In genomic region chr19:29665215-29665825, GRCh38 we compare ENCODE assay signal across 8 cellular contexts. TPM values are rescaled to one million over a fixed set of nuclear protein-coding genes. Genes with fewer than 3 reads are reported as not detected.
DNase-seq lines count a peak whose midpoint lies in the region; ATAC-seq and TF ChIP-seq lines count a peak whose summit lies in the region.

PLEKHF1 (plus strand) TSS chr19:29665461; CDS start chr19:29673840, 8,379 bp downstream.

- peak within 1 kb of the TSS; percentile 27; the same call in 1 of the 2 replicates for H3K9ac ChIP-seq in KMS-11

- H3K4me1 ChIP-seq in KMS-11 (ENCODE audit: low read depth, poor library complexity, severe bottlenecking) = no peaks in the 10 kb centered on the region
- peaks cover 14% of the 10 kb centered on the region for H3K4me1 ChIP-seq in ovary (ENCODE audit: insufficient read depth)
- peaks cover 38% of the 10 kb centered on the region for H3K4me1 ChIP-seq in thymus (ENCODE audit: control insufficient read depth, insufficient read depth, low read length)

- intact Hi-C loops in head of caudate nucleus (cut with DNase I) (loop anchor here (10.0 kb wide), 1 partner anchor 49 kb away; the partner anchor contains the start of gene C19orf12), ovary (cut with DNase I) (loop anchor here in 2 of 4 donors (10.0 kb wide), 2 partner anchors 51 to 61 kb away; partner anchors contain the start of gene POP4 (in 1 of the 2))

- peak; percentile 59 for DNase-seq in GF-D8 (lab: John Stamatoyannopoulos, UW)
- peak; percentile 68 for DNase-seq in SKM-1 treated with dmso at 0.1 percent for 144 hours (lab: John Stamatoyannopoulos, UW; ENCODE audit: unreplicated experiment)
- DNase-seq in activated naive CD4-positive, alpha-beta T cell treated with anti-CD3 and anti-CD28 coated beads, Interleukin-2, amount 50 U/mL, for 72 hours (ENCODE audit: low spot score in 2 of 2) = peak; percentile 92 to 95
- peak; percentile 74 to 96 (median 92) for DNase-seq in head of caudate nucleus
- peak; percentile 85 to 92 (median 89) for DNase-seq in ovary

- H3K9me3 ChIP-seq in ovary (no peaks in the 10 kb centered on the region), thymus (ENCODE audit: control insufficient read depth) (no peaks in the 10 kb centered on the region)

- ATAC-seq in GM21786 (IDR thresholded peaks at IDR 0.05; ENCODE audit: unreplicated experiment) = peak; percentile 86
- peak; percentile 80 to 83 for ATAC-seq in activated naive CD4-positive, alpha-beta T cell treated with anti-CD3 and anti-CD28 coated beads, Interleukin-2, amount 50 U/mL, for 72 hours

- H2AFZ ChIP-seq in KMS-11 (ENCODE audit: low read depth) = peak within 1 kb of the TSS; percentile 69

- no peaks in the 10 kb centered on the region for H3K9me3 Mint-ChIP-seq in activated naive CD4-positive, alpha-beta T cell treated with anti-CD3 and anti-CD28 coated beads, Interleukin-2, amount 50 U/mL, for 72 hours

- H3K4me3 ChIP-seq in KMS-11 (IDR thresholded peaks at IDR 0.05; ENCODE audit: insufficient read depth, low read depth, low read length) = no peak within 1 kb of the TSS
- peak within 1 kb of the TSS; percentile 91 for H3K4me3 ChIP-seq in ovary
- H3K4me3 ChIP-seq in thymus (ENCODE audit: low read length) = peak within 1 kb of the TSS; percentile 73

- no peak for TF ChIP-seq CTCF in KMS-11 (conservative IDR thresholded peaks at IDR 0.05; ENCODE audit: low read depth, low read length)
- TF ChIP-seq CTCF in ovary (IDR thresholded peaks at IDR 0.05) = no peak

- 0 to 1% (median 0%) methylated on average over 38 to 75 of the region's 75 CpGs for WGBS in ovary, 3 donors
- WGBS in thymus = 1% methylated on average over 75 of the region's 75 CpGs

- no peak within 1 kb of the TSS for H3K27ac ChIP-seq in KMS-11
- peak within 1 kb of the TSS; percentile 72 to 86 for H3K27ac ChIP-seq in ovary
- H3K27ac ChIP-seq in thymus (ENCODE audit: low read depth) = peak within 1 kb of the TSS; percentile 86

- H4K20me1 ChIP-seq in KMS-11 (ENCODE audit: insufficient read depth) = no peaks in the 10 kb centered on the region

- H3K4me2 ChIP-seq in KMS-11 = peak within 1 kb of the TSS; percentile 54

- H3K79me2 ChIP-seq in KMS-11 (ENCODE audit: insufficient read depth, low read depth) = no peaks in the 10 kb centered on the region

- TF ChIP-seq POLR2A in ovary (IDR thresholded peaks at IDR 0.05) = peak; percentile 63

- H3K27me3 ChIP-seq in KMS-11 (ENCODE audit: insufficient read depth, low read depth) = no peaks in the 10 kb centered on the region
- H3K27me3 ChIP-seq in ovary = no peaks in the 10 kb centered on the region
- no peaks in the 10 kb centered on the region for H3K27me3 ChIP-seq in thymus (ENCODE audit: control insufficient read depth, insufficient read depth)

- H3K27ac Mint-ChIP-seq in activated naive CD4-positive, alpha-beta T cell treated with anti-CD3 and anti-CD28 coated beads, Interleukin-2, amount 50 U/mL, for 72 hours = peak within 1 kb of the TSS; percentile 58 to 93

- H3K36me3 ChIP-seq in KMS-11 (ENCODE audit: insufficient read depth) (no peaks in the 10 kb centered on the region), ovary (no peaks in the 10 kb centered on the region), thymus (ENCODE audit: control insufficient read depth, insufficient read depth) (no peaks in the 10 kb centered on the region)

- H3K36me3 Mint-ChIP-seq in activated naive CD4-positive, alpha-beta T cell treated with anti-CD3 and anti-CD28 coated beads, Interleukin-2, amount 50 U/mL, for 72 hours = peaks cover 24 to 34% of the 10 kb centered on the region in 2 donors

- TF ChIP-seq EP300 in ovary (IDR thresholded peaks at IDR 0.05) = no peak

RNA-seq across cellular contexts. Expression of gene PLEKHF1, which starts in this region (rescaled TPM):
- total RNA-seq in activated naive CD4-positive, alpha-beta T cell treated with anti-CD3 and anti-CD28 coated beads, Interleukin-2, amount 50 U/mL, for 72 hours = 10 to 100 TPM; 24.3 to 29.7 TPM
- total RNA-seq in ovary = 10 to 100 TPM in 6 of 7 donors, 1 to 10 TPM in 1; 9.3 to 19.1 (median 13.8) TPM
- polyA plus RNA-seq in ovary (10 to 100 TPM in 1 of 2 donors, under 1 TPM in 1; 0.92 to 12.5 TPM), thymus (35.4 TPM)
